In genomic region chr10:68223535-68224165, GRCh38 we compare ENCODE assay signal across 14 cellular contexts. TPM values are rescaled to one million over a fixed set of nuclear protein-coding genes. Genes with fewer than 3 reads are reported as not detected.
DNase-seq lines count a peak whose midpoint lies in the region; ATAC-seq and TF ChIP-seq lines count a peak whose summit lies in the region.
"Had no signal": no experiment of that assay in that cellular context is flagged by ENCODE, and none has a peak within 500 bp of the region (broad histone marks: within the 10 kb centered on the region; RNA-seq: fewer than 3 reads in every experiment).

No MANE protein-coding gene starts in this region.

- no peak overlapping the region for H3K27ac Mint-ChIP-seq in WTC11
- H3K27ac Mint-ChIP-seq: activated naive CD8-positive, alpha-beta T cell treated with anti-CD3 and anti-CD28 coated beads, Interleukin-2, amount 10 ng/mL, durations not matched to agents 7 days and 5 days; stimulated activated naive B cell treated with anti-CD40 and anti-IgM and Interleukin-4, amounts not matched to agents 10 μg/mL and 1 μg/mL and 100 μg/mL, for 72 hours had no signal

- DNase-seq in ELR (ENCODE audit: low read depth) (peak; percentile 24), HT1080 (ENCODE audit: low read depth) (peak; percentile 2), WTC11 (ENCODE audit: low spot score) (peak; percentile 58), left kidney (ENCODE audit: low read depth, low spot score) (peak; percentile 46), NOMO-1 (lab: John Stamatoyannopoulos, UW; ENCODE audit: unreplicated experiment in 2 of 2) (no peak)
- no peak for DNase-seq in activated CD4-positive, CD25-positive, alpha-beta regulatory T cell treated with anti-CD3 and anti-CD28 coated beads, Interleukin-2, amount 50 U/mL, for 72 hours
- DNase-seq: activated naive CD8-positive, alpha-beta T cell treated with anti-CD3 and anti-CD28 coated beads, Interleukin-2, amount 10 ng/mL, durations not matched to agents 7 days and 5 days; left lung; NCI-H774; stimulated activated naive B cell treated with anti-CD40 and anti-IgM and Interleukin-4, amounts not matched to agents 10 μg/mL and 1 μg/mL and 100 μg/mL, for 72 hours had no signal

- no peaks in the 10 kb centered on the region for H3K4me1 Mint-ChIP-seq in WTC11
- H3K4me1 Mint-ChIP-seq: activated naive CD8-positive, alpha-beta T cell treated with anti-CD3 and anti-CD28 coated beads, Interleukin-2, amount 10 ng/mL, durations not matched to agents 7 days and 5 days had no signal

- POLR2A ChIA-PET in WTC11 (lab: Charles Lee): interaction anchor here (0.7 to 1.4 kb wide), 2 partner anchors 109 to 175 kb away, joined by 7 read pairs; partner anchors contain the start of genes HNRNPH3 and PBLD

- no peak for TF ChIP-seq CTCF in WTC11 (IDR thresholded peaks at IDR 0.05)

- ATAC-seq in WTC11 (peak; percentile 100), GM19035 (IDR thresholded peaks at IDR 0.05; ENCODE audit: unreplicated experiment) (no peak), HG03378 (IDR thresholded peaks at IDR 0.05; ENCODE audit: unreplicated experiment) (no peak)
- ATAC-seq: left lung had no signal

- no peak overlapping the region for H3K4me3 Mint-ChIP-seq in WTC11
- H3K4me3 Mint-ChIP-seq: activated naive CD8-positive, alpha-beta T cell treated with anti-CD3 and anti-CD28 coated beads, Interleukin-2, amount 10 ng/mL, durations not matched to agents 7 days and 5 days; stimulated activated naive B cell treated with anti-CD40 and anti-IgM and Interleukin-4, amounts not matched to agents 10 μg/mL and 1 μg/mL and 100 μg/mL, for 72 hours had no signal

- H3K36me3 Mint-ChIP-seq in WTC11: no peaks in the 10 kb centered on the region
- H3K36me3 Mint-ChIP-seq: activated naive CD8-positive, alpha-beta T cell treated with anti-CD3 and anti-CD28 coated beads, Interleukin-2, amount 10 ng/mL, durations not matched to agents 7 days and 5 days; stimulated activated naive B cell treated with anti-CD40 and anti-IgM and Interleukin-4, amounts not matched to agents 10 μg/mL and 1 μg/mL and 100 μg/mL, for 72 hours had no signal

- CTCF ChIA-PET in WTC11 (lab: Charles Lee): interaction anchor here (0.5 to 2.5 kb wide), 6 partner anchors 11 to 435 kb away, joined by 3 to 16 read pairs (median 5); no protein-coding TSS in a partner anchor

- no peaks in the 10 kb centered on the region for H3K9me3 Mint-ChIP-seq in WTC11
- H3K9me3 Mint-ChIP-seq: activated naive CD8-positive, alpha-beta T cell treated with anti-CD3 and anti-CD28 coated beads, Interleukin-2, amount 10 ng/mL, durations not matched to agents 7 days and 5 days; stimulated activated naive B cell treated with anti-CD40 and anti-IgM and Interleukin-4, amounts not matched to agents 10 μg/mL and 1 μg/mL and 100 μg/mL, for 72 hours had no signal

- peaks cover 10% of the 10 kb centered on the region for H3K27me3 Mint-ChIP-seq in WTC11 (ENCODE audit: low read depth)

TF ChIP-seq in WTC11, 78 proteins besides CTCF, POLR2A, EP300 and RAD21 (continues in another document):
- TF ChIP-seq IRF2 (CRISPR knock-in tag; IDR thresholded peaks at IDR 0.05; ENCODE audit: borderline replicate concordance, low read depth) (no peak), ZNF512 (CRISPR knock-in tag; IDR thresholded peaks at IDR 0.05; ENCODE audit: borderline replicate concordance) (no peak), ATF3 (CRISPR knock-in tag; conservative IDR thresholded peaks at IDR 0.05) (no peak), NR2C2 (CRISPR knock-in tag; IDR thresholded peaks at IDR 0.05) (no peak), HMGA2 (CRISPR knock-in tag; IDR thresholded peaks at IDR 0.05) (no peak), FOXK1 (CRISPR knock-in tag; IDR thresholded peaks at IDR 0.05) (no peak), MLX (CRISPR knock-in tag; IDR thresholded peaks at IDR 0.05) (no peak), FOXP1 (CRISPR knock-in tag; IDR thresholded peaks at IDR 0.05; ENCODE audit: borderline replicate concordance) (no peak), ERG (CRISPR knock-in tag; IDR thresholded peaks at IDR 0.05) (no peak), SMAD4 (CRISPR knock-in tag; IDR thresholded peaks at IDR 0.05) (no peak), ZNF121 (CRISPR knock-in tag; IDR thresholded peaks at IDR 0.05) (no peak), USF1 (CRISPR knock-in tag; IDR thresholded peaks at IDR 0.05) (no peak), SMAD3 (CRISPR knock-in tag; IDR thresholded peaks at IDR 0.05; ENCODE audit: borderline replicate concordance) (no peak), AFF4 (CRISPR knock-in tag; IDR thresholded peaks at IDR 0.05; ENCODE audit: borderline replicate concordance) (no peak), TP53 (CRISPR knock-in tag; IDR thresholded peaks at IDR 0.05) (no peak), ZNF317 (CRISPR knock-in tag; IDR thresholded peaks at IDR 0.05; ENCODE audit: borderline replicate concordance, low read depth) (no peak)

RNA-seq across cellular contexts. Expression of gene ATOH7, which starts 8.3 kb away (rescaled TPM):
- not detected in 2 replicates for total RNA-seq in HT1080 (2014; rRNA removed; shearing (Covaris generic))
- polyA plus RNA-seq in HT1080 (2015; cell fraction: cytosol; rRNA removed): not detected in 2 replicates
- polyA plus RNA-seq in HT1080 (2015; cell fraction: nucleus; rRNA removed): not detected in 2 replicates
- total RNA-seq in WTC11 (2021): 0.30 to 0.44 TPM (median 0.31 TPM) in 3 replicates
- total RNA-seq: activated CD8-positive, alpha-beta memory T cell treated with anti-CD3 and anti-CD28 coated beads for 36 hours; activated naive CD8-positive, alpha-beta T cell treated with anti-CD3 and anti-CD28 coated beads, Interleukin-2, amount 10 ng/mL, durations not matched to agents 7 days and 5 days; fibroblast of villous mesenchyme; left lung had no signal

Comparison
In these comparisons a context has a peak if more than half of its experiments do, and no peak if none do; other contexts are left out.
1. DNase-seq: peak in ELR (single experiment), HT1080 (single experiment), WTC11 (single experiment) and left kidney (single experiment); none in activated CD4-positive, CD25-positive, alpha-beta regulatory T cell treated with anti-CD3 and anti-CD28 coated beads, Interleukin-2, amount 50 U/mL, for 72 hours (single experiment) and NOMO-1 (0 of 2).